ENCODE assay signal across 1 cellular context in genomic region chr14:51865953-51866747, GRCh38.
TF ChIP-seq lines count a peak whose summit lies in the region.

No MANE protein-coding gene starts in this region.

TF ChIP-seq in K562, 482 proteins besides CTCF, POLR2A, EP300 and RAD21 (continued from another document):
- TF ChIP-seq TAL1 (IDR thresholded peaks at IDR 0.05) (0 out of 2 replicates have a peak, but pooled peaks have one; percentile 7), DLX4 (CRISPR knock-in tag; IDR thresholded peaks at IDR 0.05) (no peak), ARID1B (IDR thresholded peaks at IDR 0.05) (0 out of 2 replicates have a peak, but pooled peaks have one; percentile 38), MTF1 (CRISPR knock-in tag; IDR thresholded peaks at IDR 0.05; ENCODE audit: borderline replicate concordance) (no peak), POLR2B (IDR thresholded peaks at IDR 0.05; ENCODE audit: low read depth, partially characterized antibody) (no peak), ZKSCAN8 (CRISPR knock-in tag; IDR thresholded peaks at IDR 0.05) (peak; percentile 73; the same call in 1 of the 2 replicates), TOE1 (IDR thresholded peaks at IDR 0.05; ENCODE audit: borderline replicate concordance) (no peak), TOE1 (CRISPR knock-in tag; IDR thresholded peaks at IDR 0.05; ENCODE audit: borderline replicate concordance, low read depth) (no peak), FOXA3 (CRISPR knock-in tag; conservative IDR thresholded peaks at IDR 0.05 in 1 of 2, IDR thresholded peaks at IDR 0.05 in 1 of 2) (peak in 1 of 2 experiments; percentile 42; a peak in 1 of 4 replicates)
- TF ChIP-seq, protein P1, sequence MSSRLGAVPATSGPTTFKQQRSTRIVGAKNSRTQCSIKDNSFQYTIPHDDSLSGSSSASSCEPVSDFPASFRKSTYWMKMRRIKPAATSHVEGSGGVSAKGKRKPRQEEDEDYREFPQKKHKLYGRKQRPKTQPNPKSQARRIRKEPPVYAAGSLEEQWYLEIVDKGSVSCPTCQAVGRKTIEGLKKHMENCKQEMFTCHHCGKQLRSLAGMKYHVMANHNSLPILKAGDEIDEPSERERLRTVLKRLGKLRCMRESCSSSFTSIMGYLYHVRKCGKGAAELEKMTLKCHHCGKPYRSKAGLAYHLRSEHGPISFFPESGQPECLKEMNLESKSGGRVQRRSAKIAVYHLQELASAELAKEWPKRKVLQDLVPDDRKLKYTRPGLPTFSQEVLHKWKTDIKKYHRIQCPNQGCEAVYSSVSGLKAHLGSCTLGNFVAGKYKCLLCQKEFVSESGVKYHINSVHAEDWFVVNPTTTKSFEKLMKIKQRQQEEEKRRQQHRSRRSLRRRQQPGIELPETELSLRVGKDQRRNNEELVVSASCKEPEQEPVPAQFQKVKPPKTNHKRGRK (tag; IDR thresholded peaks at IDR 0.05), result no peak
